1 cellular context compared by ENCODE assay signal in the genomic region with DNA sequence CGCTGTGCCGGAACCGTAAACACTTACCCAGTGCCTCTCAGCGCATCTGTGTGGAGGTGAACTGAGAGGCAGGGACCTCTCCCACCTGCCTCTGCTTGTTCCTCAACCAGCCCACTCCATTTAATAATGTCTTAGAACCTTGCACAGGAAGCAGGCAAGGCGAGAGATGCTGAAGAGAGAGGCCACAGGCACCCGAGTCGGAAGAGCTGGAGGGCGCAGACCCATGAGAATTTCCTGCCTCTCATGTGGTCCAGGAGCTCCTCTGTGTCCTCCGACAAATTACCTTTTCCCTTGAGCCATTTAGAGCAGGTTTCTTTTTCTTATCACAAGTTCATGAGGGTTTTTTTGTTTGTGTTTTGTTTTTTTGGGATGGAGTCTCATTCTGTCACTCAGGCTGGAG.
TF ChIP-seq lines count a peak whose summit lies in the region.

No MANE protein-coding gene starts in this region.

TF ChIP-seq in GM12878, 131 proteins besides CTCF, POLR2A, EP300 and RAD21 (continued from another document):
- TF ChIP-seq BACH1 (IDR thresholded peaks at IDR 0.05; ENCODE audit: borderline replicate concordance), result no peak
- no peak for TF ChIP-seq SUZ12 (IDR thresholded peaks at IDR 0.05; ENCODE audit: unreplicated experiment)
- no peak for TF ChIP-seq ZBED1 (IDR thresholded peaks at IDR 0.05; ENCODE audit: borderline replicate concordance)
TF ChIP-seq in GM12878: peak in this region for 0.
